ENCODE assay signal across 25 cellular contexts in the genomic region with DNA sequence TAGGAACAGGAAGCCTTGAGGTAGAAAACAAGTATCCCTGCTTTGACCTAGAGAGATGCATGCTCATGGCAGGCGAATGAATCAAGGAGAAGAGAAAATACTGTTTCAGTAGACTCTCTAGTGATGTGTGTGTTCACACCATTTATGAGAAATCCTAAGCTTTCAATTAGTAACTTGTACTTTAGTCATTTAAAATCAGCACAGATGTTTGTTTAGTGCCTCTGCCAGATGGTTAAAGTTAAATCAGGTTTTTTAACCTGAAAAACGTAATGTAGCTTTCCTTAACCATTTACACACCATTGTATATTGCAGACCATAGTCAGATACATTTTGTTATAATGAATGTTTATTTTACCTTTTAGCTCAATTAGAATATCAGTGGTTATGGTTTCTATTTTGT. TPM values are rescaled to one million over a fixed set of nuclear protein-coding genes. Genes with fewer than 3 reads are reported as not detected.
DNase-seq lines count a peak whose midpoint lies in the region; ATAC-seq, FAIRE-seq and TF ChIP-seq lines count a peak whose summit lies in the region.
"Had no signal": no experiment of that assay in that cellular context is flagged by ENCODE, and none has a peak within 500 bp of the region (broad histone marks: within the 10 kb centered on the region; RNA-seq: fewer than 3 reads in every experiment).

No MANE protein-coding gene starts in this region.

- dilution Hi-C loops in keratinocyte (cut with MboI; ENCODE audit: extremely low pct_ligation_motif_present, low sequenced_read_pairs): no loop called here

- 61% methylated on average over 2 of the region's 2 CpGs for WGBS in smooth muscle cell (ENCODE audit: low lambda C conversion rate)
- WGBS in esophagus muscularis mucosa: 58% methylated on average over 2 of the region's 2 CpGs

- H3K36me3 ChIP-seq in Loucy (ENCODE audit: insufficient read depth, low read length) (peaks cover 6% of the 10 kb centered on the region; the same call in 1 of the 2 replicates), ascending aorta (no peaks in the 10 kb centered on the region), keratinocyte (ENCODE audit: control insufficient read depth in 2 of 2, extremely low read depth in 1 of 2, insufficient read depth in 2 of 2, low read length in 2 of 2) (peaks cover 1 to 8% of the 10 kb centered on the region in 2 experiments), smooth muscle cell (ENCODE audit: low read depth) (no peaks in the 10 kb centered on the region), esophagus muscularis mucosa (no peaks in the 10 kb centered on the region)

- H3K9ac ChIP-seq in Loucy (ENCODE audit: low read depth, low read length, poor library complexity, severe bottlenecking) (peak overlapping the region; percentile 47), keratinocyte (ENCODE audit: control insufficient read depth, extremely low read depth, insufficient read depth, low read length) (peak overlapping the region; percentile 49), smooth muscle cell (ENCODE audit: low read depth) (peak overlapping the region; percentile 40)

- H3K27ac ChIP-seq in ascending aorta (peak overlapping the region; percentile 41 to 77), keratinocyte (ENCODE audit: control insufficient read depth, insufficient read depth, low read length) (peak overlapping the region; percentile 100), smooth muscle cell (ENCODE audit: low read depth) (peak overlapping the region; percentile 87), esophagus muscularis mucosa (replicated peaks in 1 of 4) (peak overlapping the region in 2 of 4 donors; percentile 5 to 48)

- H3K27ac Mint-ChIP-seq in stimulated activated effector memory CD8-positive, alpha-beta T cell treated with anti-CD3 and anti-CD28 coated beads, Interleukin-12 subunit alpha, Interleukin-12 subunit beta, amount 100 ng/mL, for 72 hours: no peak overlapping the region
- H3K27ac Mint-ChIP-seq: activated CD4-positive, alpha-beta T cell treated with anti-CD3 and anti-CD28 coated beads for 36 hours; activated T-cell treated with anti-CD3 and anti-CD28 coated beads, Interleukin-2, amount 50 U/mL, for 72 hours; natural killer cell had no signal

- no peak for TF ChIP-seq EP300 in esophagus muscularis mucosa (IDR thresholded peaks at IDR 0.05)

- H3K4me1 ChIP-seq in Loucy (ENCODE audit: insufficient read depth, low read length, poor library complexity, severe bottlenecking) (peaks cover 76% of the 10 kb centered on the region), ascending aorta (peaks cover 6 to 37% of the 10 kb centered on the region in 2 donors), keratinocyte (ENCODE audit: control insufficient read depth, extremely low read depth, insufficient read depth, low read length) (peaks cover 64% of the 10 kb centered on the region), smooth muscle cell (ENCODE audit: low read depth) (peaks cover 30% of the 10 kb centered on the region), esophagus muscularis mucosa (peaks cover 42 to 94% (median 83%) of the 10 kb centered on the region in 4 donors)

- H4K20me1 ChIP-seq in Loucy (ENCODE audit: insufficient read depth, low read length, poor library complexity, severe bottlenecking) (peaks cover 46% of the 10 kb centered on the region), keratinocyte (ENCODE audit: control insufficient read depth, extremely low read depth, insufficient read depth, low read length) (no peaks in the 10 kb centered on the region), smooth muscle cell (ENCODE audit: low read depth) (no peaks in the 10 kb centered on the region)

- H3K4me3 ChIP-seq in Loucy (ENCODE audit: low read length, poor library complexity, severe bottlenecking) (peak overlapping the region; percentile 64), ascending aorta (no peak overlapping the region), keratinocyte (ENCODE audit: control insufficient read depth in 2 of 3, extremely low read depth in 1 of 3, insufficient read depth in 2 of 3, low read depth in 1 of 3, low read length in 3 of 3) (no peak overlapping the region), smooth muscle cell (peak overlapping the region; percentile 7), esophagus muscularis mucosa (no peak overlapping the region)
- H3K4me3 ChIP-seq: upper lobe of left lung had no signal

- intact Hi-C loops in ascending aorta (cut with DNase I): loop anchor here (5.0 kb wide), 1 partner anchor 82 kb away; no protein-coding TSS in a partner anchor
- intact Hi-C loops in esophagus muscularis mucosa (cut with DNase I): no loop called here

- H2AFZ ChIP-seq in Loucy (ENCODE audit: low read length) (no peak overlapping the region), keratinocyte (ENCODE audit: control insufficient read depth, low read length) (no peak overlapping the region), smooth muscle cell (ENCODE audit: low read depth) (no peak overlapping the region)

- H3K9me3 ChIP-seq in Loucy (ENCODE audit: insufficient read depth, low read depth, low read length) (no peaks in the 10 kb centered on the region), ascending aorta (no peaks in the 10 kb centered on the region), keratinocyte (ENCODE audit: control insufficient read depth, low read depth, low read length) (no peaks in the 10 kb centered on the region), smooth muscle cell (replicated peaks; ENCODE audit: low read depth) (no peaks in the 10 kb centered on the region), esophagus muscularis mucosa (no peaks in the 10 kb centered on the region)
- H3K9me3 ChIP-seq: upper lobe of left lung had no signal

- no peak for ATAC-seq in stimulated activated effector memory CD8-positive, alpha-beta T cell treated with anti-CD3 and anti-CD28 coated beads, Interleukin-12 subunit alpha, Interleukin-12 subunit beta, amount 100 ng/mL, for 72 hours
- ATAC-seq in HG03342 (IDR thresholded peaks at IDR 0.05; ENCODE audit: unreplicated experiment): no peak
- ATAC-seq: activated CD4-positive, alpha-beta T cell treated with anti-CD3 and anti-CD28 coated beads for 36 hours; activated T-cell treated with anti-CD3 and anti-CD28 coated beads, Interleukin-2, amount 50 U/mL, for 72 hours; natural killer cell had no signal

- TF ChIP-seq CTCF in Loucy (conservative IDR thresholded peaks at IDR 0.05; ENCODE audit: low read length): no peak
- no peak for TF ChIP-seq CTCF in ascending aorta (IDR thresholded peaks at IDR 0.05)
- no peak for TF ChIP-seq CTCF in keratinocyte (optimal IDR thresholded peaks at IDR 0.05 in 1 of 3, IDR thresholded peaks at IDR 0.05 in 1 of 3, conservative IDR thresholded peaks at IDR 0.05 in 1 of 3; ENCODE audit: extremely low read depth in 1 of 3, insufficient read depth in 2 of 3, low read length in 3 of 3)
- TF ChIP-seq CTCF in smooth muscle cell (IDR thresholded peaks at IDR 0.05; ENCODE audit: borderline replicate concordance, insufficient read depth, poor library complexity, severe bottlenecking): no peak
- TF ChIP-seq CTCF in esophagus muscularis mucosa (IDR thresholded peaks at IDR 0.05): no peak

- no peak overlapping the region for H3K4me3 Mint-ChIP-seq in stimulated activated effector memory CD8-positive, alpha-beta T cell treated with anti-CD3 and anti-CD28 coated beads, Interleukin-12 subunit alpha, Interleukin-12 subunit beta, amount 100 ng/mL, for 72 hours
- H3K4me3 Mint-ChIP-seq: activated CD4-positive, alpha-beta T cell treated with anti-CD3 and anti-CD28 coated beads for 36 hours; mesothelial cell of epicardium; natural killer cell had no signal

- H3K9me1 ChIP-seq in keratinocyte (ENCODE audit: control insufficient read depth, extremely low read depth, insufficient read depth, low read length): no peaks in the 10 kb centered on the region

- H3F3A ChIP-seq in Loucy (ENCODE audit: low read depth): peaks cover 8% of the 10 kb centered on the region; the same call in 1 of the 2 replicates
- peaks cover 39% of the 10 kb centered on the region for H3F3A ChIP-seq in smooth muscle cell (ENCODE audit: low read depth)

- DNase-seq in ascending aorta (ENCODE audit: low spot score in 2 of 2): no peak
- DNase-seq in keratinocyte (ENCODE audit: low read depth, low spot score): no peak
- DNase-seq in smooth muscle cell (lab: John Stamatoyannopoulos, UW; ENCODE audit: unreplicated experiment): no peak
- DNase-seq in stimulated activated effector memory CD8-positive, alpha-beta T cell treated with anti-CD3 and anti-CD28 coated beads, Interleukin-12 subunit alpha, Interleukin-12 subunit beta, amount 100 ng/mL, for 72 hours (ENCODE audit: low spot score in 2 of 2): no peak
- no peak for DNase-seq in esophagus muscularis mucosa (ENCODE audit: extremely low spot score)
- DNase-seq: activated CD4-positive, alpha-beta T cell treated with anti-CD3 and anti-CD28 coated beads for 36 hours; activated naive CD4-positive, alpha-beta T cell treated with anti-CD3 and anti-CD28 coated beads, Interleukin-2, amount 50 U/mL, for 16 hours; activated T-cell treated with anti-CD3 and anti-CD28 coated beads, Interleukin-2, amount 50 U/mL, for 72 hours; AML-193; cortex of kidney; DND-41; foreskin fibroblast; hippocampal formation; kidney; natural killer cell; NCI-H146; NCI-H774; posterior cingulate gyrus; SIG-M5; stimulated activated CD4-positive, alpha-beta T cell treated with anti-CD3 and anti-CD28 coated beads, Interleukin-1b, Interleukin-23, amount 100 ng/mL, for 48 hours; stimulated activated naive CD4-positive, alpha-beta T cell treated with Interleukin-2 at 50 U/mL for 16 hours had no signal

- no peak for FAIRE-seq in keratinocyte (lab: Jason Lieb, UNC)
- FAIRE-seq: kidney had no signal

- no peaks in the 10 kb centered on the region for H3K9me3 Mint-ChIP-seq in stimulated activated effector memory CD8-positive, alpha-beta T cell treated with anti-CD3 and anti-CD28 coated beads, Interleukin-12 subunit alpha, Interleukin-12 subunit beta, amount 100 ng/mL, for 72 hours
- H3K9me3 Mint-ChIP-seq: activated T-cell treated with anti-CD3 and anti-CD28 coated beads, Interleukin-2, amount 50 U/mL, for 72 hours; mesothelial cell of epicardium; natural killer cell had no signal

- no peaks in the 10 kb centered on the region for H3K9me2 ChIP-seq in Loucy (replicated peaks; ENCODE audit: low read depth, low read length)

- no peak for TF ChIP-seq POLR2A in esophagus muscularis mucosa (IDR thresholded peaks at IDR 0.05; ENCODE audit: low read depth)

- H3K36me3 Mint-ChIP-seq in stimulated activated effector memory CD8-positive, alpha-beta T cell treated with anti-CD3 and anti-CD28 coated beads, Interleukin-12 subunit alpha, Interleukin-12 subunit beta, amount 100 ng/mL, for 72 hours: no peaks in the 10 kb centered on the region
- H3K36me3 Mint-ChIP-seq: mesothelial cell of epicardium, natural killer cell had no signal

- H3K4me2 ChIP-seq in Loucy (ENCODE audit: low read depth, low read length, poor library complexity, severe bottlenecking): peak overlapping the region; percentile 86
- H3K4me2 ChIP-seq in keratinocyte (ENCODE audit: control insufficient read depth, extremely low read depth, insufficient read depth, low read depth, low read length): peak overlapping the region; percentile 91
- peak overlapping the region; percentile 36 for H3K4me2 ChIP-seq in smooth muscle cell

- H3K79me2 ChIP-seq in Loucy (ENCODE audit: insufficient read depth, low read length) (peaks cover 94% of the 10 kb centered on the region), keratinocyte (ENCODE audit: control insufficient read depth, insufficient read depth, low read length) (peaks cover 84% of the 10 kb centered on the region), smooth muscle cell (ENCODE audit: low read depth) (peaks cover 33% of the 10 kb centered on the region)

- H3K27me3 ChIP-seq in Loucy (ENCODE audit: insufficient read depth, low read length, poor library complexity, severe bottlenecking): no peaks in the 10 kb centered on the region
- H3K27me3 ChIP-seq in ascending aorta: no peaks in the 10 kb centered on the region
- H3K27me3 ChIP-seq in keratinocyte (ENCODE audit: control insufficient read depth, extremely low read depth, insufficient read depth, low read length): no peaks in the 10 kb centered on the region
- H3K27me3 ChIP-seq in smooth muscle cell (ENCODE audit: low read depth): no peaks in the 10 kb centered on the region
- no peaks in the 10 kb centered on the region for H3K27me3 ChIP-seq in esophagus muscularis mucosa
- H3K27me3 ChIP-seq: upper lobe of left lung had no signal

- peaks cover 57% of the 10 kb centered on the region for H3K4me1 Mint-ChIP-seq in stimulated activated effector memory CD8-positive, alpha-beta T cell treated with anti-CD3 and anti-CD28 coated beads, Interleukin-12 subunit alpha, Interleukin-12 subunit beta, amount 100 ng/mL, for 72 hours

RNA-seq across cellular contexts. Expression of a gene that starts 5.0 kb away (rescaled TPM):
- 154 TPM for total RNA-seq in ascending aorta
- polyA plus RNA-seq in keratinocyte: 34.9 to 74.8 TPM (median 65.5 TPM) in 3 replicates
- polyA plus RNA-seq in keratinocyte (2011; ENCODE audit: low read depth): 80.3 TPM
- 29.8 and 43.8 TPM in 2 replicates for polyA plus RNA-seq in keratinocyte (2011; cell fraction: cytosol; rRNA removed)
- 81.2 and 90.1 TPM in 2 replicates for polyA plus RNA-seq in keratinocyte (2011; cell fraction: nucleus; rRNA removed)
- 69.1 and 83.8 TPM in 2 replicates for polyA plus RNA-seq in keratinocyte (2012; ENCODE audit: low replicate concordance)
- polyA minus RNA-seq in keratinocyte: 26.5 to 64.6 TPM (median 29.1 TPM) in 3 replicates
- polyA minus RNA-seq in keratinocyte (2011; cell fraction: cytosol; rRNA and poly(A)+ RNA removed): 45.5 TPM
- polyA minus RNA-seq in keratinocyte (2011; cell fraction: nucleus; rRNA and poly(A)+ RNA removed): 70.3 and 120 TPM in 2 replicates
- total RNA-seq in smooth muscle cell: 48.4 and 49.9 TPM in 2 replicates
- polyA plus RNA-seq in smooth muscle cell: 14.9 and 47.5 TPM in 2 replicates
- total RNA-seq in esophagus muscularis mucosa: 100 to 1,000 TPM; 101 to 172 (median 125) TPM

Comparison
In these comparisons a context has a peak if more than half of its experiments do, and no peak if none do; other contexts are left out.
1. H3K4me2 ChIP-seq: peak in every context shown above with its lines; median percentile 91 in keratinocyte; 86 in Loucy; 36 in smooth muscle cell.
2. H3K4me3 ChIP-seq: peak in Loucy (single experiment) and smooth muscle cell (single experiment); none in ascending aorta (0 of 2), keratinocyte (0 of 3) and esophagus muscularis mucosa (0 of 4).
3. Peak in every context shown above with its lines, with median percentiles within 50 percentile points of each other: H3K9ac ChIP-seq.